Comparison of ENCODE assay signal across 1 cellular context in genomic region chr5:16894236-16895057, GRCh38.
TF ChIP-seq lines count a peak whose summit lies in the region.

No MANE protein-coding gene starts in this region.

TF ChIP-seq in H1, 55 proteins besides CTCF, POLR2A, EP300 and RAD21:
- TF ChIP-seq SIRT6 (IDR thresholded peaks at IDR 0.05; ENCODE audit: low read length), result no peak
- no peak for TF ChIP-seq CHD2 (IDR thresholded peaks at IDR 0.05; ENCODE audit: low read length)
